15 cellular contexts compared by ENCODE assay signal in the genomic region with DNA sequence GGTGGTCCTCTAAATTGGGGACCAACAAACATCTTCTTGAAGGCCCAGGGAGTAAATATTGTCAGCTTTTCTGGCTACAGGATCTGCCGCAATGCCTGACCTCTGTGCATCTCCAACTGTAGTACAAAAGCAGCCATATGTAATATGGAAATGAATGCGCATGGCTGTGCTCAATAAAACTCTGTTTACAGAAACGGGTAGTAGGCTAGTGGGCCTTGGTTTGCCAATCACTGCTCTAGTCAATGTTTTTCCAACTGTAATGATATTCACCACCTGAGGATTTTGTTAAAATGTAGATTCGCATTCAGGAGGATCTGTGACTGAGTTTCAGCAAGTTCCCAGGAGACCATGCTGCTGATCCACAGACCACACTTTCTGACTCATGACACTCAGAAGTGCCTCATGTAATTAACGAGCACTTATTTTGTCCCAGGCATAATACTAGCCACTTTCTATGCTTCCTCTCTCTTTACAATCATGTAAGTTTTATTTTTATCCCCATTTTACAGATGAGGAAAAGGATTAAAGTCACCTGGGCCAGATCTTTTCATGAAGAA.
DNase-seq lines count a peak whose midpoint lies in the region; ATAC-seq, FAIRE-seq and TF ChIP-seq lines count a peak whose summit lies in the region.
"Had no signal": no experiment of that assay in that cellular context is flagged by ENCODE, and none has a peak within 500 bp of the region (broad histone marks: within the 10 kb centered on the region; RNA-seq: fewer than 3 reads in every experiment).

No MANE protein-coding gene starts in this region.

- TF ChIP-seq POLR2A in GM12892 (IDR thresholded peaks at IDR 0.05; ENCODE audit: low read depth, low read length) (no peak), adrenal gland (IDR thresholded peaks at IDR 0.05) (no peak)

- H3K4me1 ChIP-seq in adrenal gland (replicated peaks in 1 of 2), result no peaks in the 10 kb centered on the region
- no peaks in the 10 kb centered on the region for H3K4me1 ChIP-seq in upper lobe of right lung
- H3K4me1 ChIP-seq: foreskin keratinocyte had no signal

- H3K9me3 ChIP-seq in adrenal gland (replicated peaks in 1 of 3) (no peaks in the 10 kb centered on the region), upper lobe of right lung (no peaks in the 10 kb centered on the region)
- H3K9me3 ChIP-seq: tibial nerve had no signal

- whole genome bisulfite sequencing in adrenal gland, 4 donors, result 73 to 88% (median 78%) methylated on average over 4 to 5 of the region's 5 CpGs

- H3K27ac ChIP-seq in adrenal gland (no peak overlapping the region), upper lobe of right lung (no peak overlapping the region)
- H3K27ac ChIP-seq: foreskin keratinocyte, tibial nerve had no signal

- no peak for TF ChIP-seq CTCF in adrenal gland (IDR thresholded peaks at IDR 0.05)
- no peak for TF ChIP-seq CTCF in upper lobe of right lung (IDR thresholded peaks at IDR 0.05)

- H3K27me3 ChIP-seq in adrenal gland (no peaks in the 10 kb centered on the region), upper lobe of right lung (no peaks in the 10 kb centered on the region)
- H3K27me3 ChIP-seq: foreskin keratinocyte, tibial nerve had no signal

- H3K36me3 ChIP-seq in adrenal gland (replicated peaks in 1 of 2), result no peaks in the 10 kb centered on the region
- no peaks in the 10 kb centered on the region for H3K36me3 ChIP-seq in upper lobe of right lung
- H3K36me3 ChIP-seq: tibial nerve had no signal

- H3K4me3 ChIP-seq in adrenal gland (no peak overlapping the region), upper lobe of right lung (no peak overlapping the region)
- H3K4me3 ChIP-seq: tibial nerve had no signal

- DNase-seq in GM12892 (ENCODE audit: insufficient read length) (no peak), RPMI7951 (ENCODE audit: low read depth) (peak; percentile 54), renal cortical epithelial cell (ENCODE audit: low read depth) (peak; percentile 35), putamen (ENCODE audit: low spot score) (no peak), adrenal gland (no peak), upper lobe of right lung (no peak), inferior parietal cortex (ENCODE audit: extremely low spot score) (no peak)
- DNase-seq: activated CD4-positive, CD25-positive, alpha-beta regulatory T cell; amniotic stem cell; C1 segment of cervical spinal cord; foreskin keratinocyte; NCI-H1417 treated with DMSO at 0.1 percent for 48 hours; RPMI8226 had no signal

- intact Hi-C loops in adrenal gland (cut with DNase I) (no loop called here), upper lobe of right lung (cut with DNase I) (no loop called here)

- peak; percentile 60 for ATAC-seq in HG02759 (IDR thresholded peaks at IDR 0.05; ENCODE audit: unreplicated experiment)
- ATAC-seq in upper lobe of right lung, result no peak
- ATAC-seq: foreskin keratinocyte had no signal

- FAIRE-seq in GM12892 (lab: Jason Lieb, UNC), result peak; percentile 33

Comparison
In these comparisons a context has a peak if more than half of its experiments do, and no peak if none do; other contexts are left out.
1. DNase-seq: peak in RPMI7951 (single experiment) and renal cortical epithelial cell (single experiment); none in GM12892 (single experiment), putamen (single experiment), adrenal gland (0 of 7), upper lobe of right lung (single experiment) and inferior parietal cortex (single experiment).